In the genomic region with DNA sequence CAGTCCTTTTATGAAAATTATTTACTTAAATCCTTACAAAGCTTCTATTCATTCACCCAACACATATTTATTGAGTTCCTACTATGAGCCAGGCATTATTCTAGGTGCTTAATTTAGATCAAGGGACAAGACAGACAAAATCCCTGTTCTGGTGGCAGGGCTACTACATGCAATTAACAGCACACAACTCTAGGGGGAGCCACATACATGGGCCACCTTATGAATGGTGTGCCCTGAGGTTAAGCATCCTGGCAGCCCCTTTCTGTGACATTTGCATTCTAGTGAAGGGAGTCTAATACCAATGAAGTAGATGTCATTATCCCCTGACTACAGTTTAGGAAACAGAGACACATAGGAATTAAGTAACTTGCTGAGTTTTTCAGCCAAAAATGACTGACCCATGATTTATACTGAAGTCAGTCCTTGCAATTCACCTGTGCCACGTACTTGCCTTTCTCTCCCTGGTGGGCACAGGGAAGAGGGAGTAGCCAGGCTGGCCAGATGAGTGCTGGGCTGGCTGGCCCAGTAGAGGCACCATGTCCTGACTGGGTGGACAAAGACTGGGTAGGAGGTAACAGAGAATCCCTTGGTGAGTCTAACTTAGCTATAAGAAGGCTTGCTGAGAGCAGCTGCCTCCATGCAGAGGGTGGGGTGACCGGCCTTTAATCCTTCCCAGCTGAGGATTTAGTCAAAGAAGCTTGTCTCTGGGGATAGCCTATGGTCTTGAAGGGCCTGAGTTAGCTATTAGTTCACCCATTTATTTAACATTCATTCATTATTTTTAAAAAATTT, we compare ENCODE assay signal across 8 cellular contexts. TPM values are rescaled to one million over a fixed set of nuclear protein-coding genes. Genes with fewer than 3 reads are reported as not detected.
DNase-seq lines count a peak whose midpoint lies in the region; ATAC-seq and TF ChIP-seq lines count a peak whose summit lies in the region.

No MANE protein-coding gene starts in this region.

- H3K27me3 ChIP-seq in HCT116 (ENCODE audit: insufficient read depth, low read length) (no peaks in the 10 kb centered on the region), iPS DF 6.9 (ENCODE audit: control insufficient read depth, insufficient read depth, low read length) (no peaks in the 10 kb centered on the region)

- H3K9me2 ChIP-seq in HCT116 (ENCODE audit: insufficient read depth): no peaks in the 10 kb centered on the region

- no peak for TF ChIP-seq POLR2A in HCT116 (IDR thresholded peaks at IDR 0.05; ENCODE audit: borderline replicate concordance, extremely low read depth, insufficient read depth, insufficient read length)

- H3K4me2 ChIP-seq in HCT116 (ENCODE audit: low read length): peak overlapping the region; percentile 71

- peaks cover 14 to 33% of the 10 kb centered on the region in 2 experiments for H3K4me1 ChIP-seq in HCT116 (ENCODE audit: control insufficient read depth in 1 of 2, insufficient read depth in 2 of 2, low read length in 2 of 2)
- H3K4me1 ChIP-seq in iPS DF 6.9 (ENCODE audit: control insufficient read depth, insufficient read depth, low read length): 0 out of 2 replicates have a peak, but pooled peaks cover 2% of the 10 kb centered on the region

- RAD21 ChIA-PET in HCT116 (lab: Charles Lee; ENCODE audit: low non-redundant PET in 1 of 2, low total read pairs in 2 of 2, uncharacterized antibody in 2 of 2, unreplicated experiment in 2 of 2): no interaction called here

- POLR2A ChIA-PET in HCT116 (lab: Charles Lee): interaction anchor here (1.0 kb wide), 1 partner anchor 13 kb away, joined by 3 read pairs; no protein-coding TSS in a partner anchor

- no peaks in the 10 kb centered on the region for H3K36me3 ChIP-seq in HCT116 (ENCODE audit: control insufficient read depth in 1 of 2, insufficient read depth in 2 of 2, low read length in 2 of 2)
- no peaks in the 10 kb centered on the region for H3K36me3 ChIP-seq in iPS DF 6.9 (ENCODE audit: control insufficient read depth, insufficient read depth, low read length)

- CTCF ChIA-PET in HCT116 (lab: Charles Lee): interaction anchor here (0.8 to 2.3 kb wide), 9 partner anchors 7 to 334 kb away, joined by 3 to 13 read pairs (median 3); a partner anchor contains a TSS

- H4K20me1 ChIP-seq in HCT116 (ENCODE audit: insufficient read depth): no peaks in the 10 kb centered on the region

- no CpG with 5 or more reads among the region's 2 CpGs for WGBS in iPS DF 6.9 (ENCODE audit: insufficient coverage, insufficient read length)

- DNase-seq in CD1c-positive myeloid dendritic cell (ENCODE audit: extremely low spot score) (peak; percentile 31), HCT116 (ENCODE audit: low read depth, low spot score) (peak; percentile 32), iPS DF 6.9 (ENCODE audit: low read depth, low spot score) (peak; percentile 43), GOT3 (lab: John Stamatoyannopoulos, UW) (no peak)

- TF ChIP-seq RAD21 in HCT116 (IDR thresholded peaks at IDR 0.05; ENCODE audit: low read depth): peak; percentile 71

- peak; percentile 70 for ATAC-seq in HCT116
- peak; percentile 32; the same call in 1 of the 3 replicates for ATAC-seq in SK-N-SH treated with all-trans-retinoic acid at 6 μM for 48 hours
- no peak for ATAC-seq in HG03378 (IDR thresholded peaks at IDR 0.05; ENCODE audit: unreplicated experiment)
- no peak for ATAC-seq in HG03469 (IDR thresholded peaks at IDR 0.05; ENCODE audit: unreplicated experiment)
- ATAC-seq in GM18873 (IDR thresholded peaks at IDR 0.05; ENCODE audit: low FRiP score, unreplicated experiment): no peak

- H3K79me2 ChIP-seq in HCT116 (ENCODE audit: insufficient read depth, low read length): no peaks in the 10 kb centered on the region

- no peak overlapping the region for H3K4me3 ChIP-seq in HCT116 (replicated peaks in 1 of 2; ENCODE audit: low read depth in 1 of 2, low read length in 2 of 2)
- H3K4me3 ChIP-seq in iPS DF 6.9 (ENCODE audit: low read length): no peak overlapping the region

- BruUV-seq in HCT116 (replicated peaks; lab: Mats Ljungman, UMichigan): no TSS peak

- no peak overlapping the region for H2AFZ ChIP-seq in HCT116 (ENCODE audit: low read depth, low read length, poor library complexity, severe bottlenecking)

- H3K9me3 ChIP-seq in HCT116 (ENCODE audit: control insufficient read depth in 1 of 2, insufficient read depth in 1 of 2, low read depth in 1 of 2, low read length in 2 of 2) (no peaks in the 10 kb centered on the region), iPS DF 6.9 (ENCODE audit: control insufficient read depth, insufficient read depth, low read length) (no peaks in the 10 kb centered on the region)

- no peak overlapping the region for H3K27ac ChIP-seq in HCT116 (ENCODE audit: low read depth, low read length)
- H3K27ac ChIP-seq in iPS DF 6.9 (ENCODE audit: low read length): no peak overlapping the region

- H3K9ac ChIP-seq in HCT116 (ENCODE audit: low read length): 0 out of 2 replicates have a peak overlapping the region, but pooled peaks have one; percentile 29

- TF ChIP-seq CTCF in HCT116 (IDR thresholded peaks at IDR 0.05 in 2 of 3, conservative IDR thresholded peaks at IDR 0.05 in 1 of 3; ENCODE audit: borderline replicate concordance in 1 of 3, insufficient read depth in 1 of 3, low read depth in 2 of 3, low read length in 2 of 3): peak; percentile 52 to 89 (median 86); a peak in 5 of 6 replicates

- intact Hi-C loops in HCT116 (cut with micrococcal nuclease): no loop called here

TF ChIP-seq in HCT116, 20 proteins besides CTCF, POLR2A, EP300 and RAD21:
- TF ChIP-seq EZH2phosphoT487 (IDR thresholded peaks at IDR 0.05; ENCODE audit: borderline replicate concordance) (no peak), FOSL1 (IDR thresholded peaks at IDR 0.05; ENCODE audit: low read depth) (no peak), POLR2AphosphoS5 (IDR thresholded peaks at IDR 0.05; ENCODE audit: low read depth, low read length) (no peak), SRF (IDR thresholded peaks at IDR 0.05; ENCODE audit: low read depth) (no peak), TCF7L2 (IDR thresholded peaks at IDR 0.05; ENCODE audit: borderline replicate concordance, extremely low read depth, insufficient read depth, insufficient read length) (no peak), EGR1 (IDR thresholded peaks at IDR 0.05; ENCODE audit: low read depth) (no peak), CBX3 (IDR thresholded peaks at IDR 0.05; ENCODE audit: low read depth) (no peak; the same call in 1 of the 2 replicates)
TF ChIP-seq in HCT116: peak in this region for 0.

TF ChIP-seq in SK-N-SH treated with all-trans-retinoic acid at 6 μM for 48 hours, 23 proteins besides CTCF, POLR2A, EP300 and RAD21:
- TF ChIP-seq ZNF565 (CRISPR knock-in tag; conservative IDR thresholded peaks at IDR 0.05; ENCODE audit: low read depth) (no peak), BACH2 (CRISPR knock-in tag; IDR thresholded peaks at IDR 0.05; ENCODE audit: borderline replicate concordance) (no peak), CSDC2 (CRISPR knock-in tag; IDR thresholded peaks at IDR 0.05) (no peak), ISL1 (CRISPR knock-in tag; IDR thresholded peaks at IDR 0.05) (no peak)

RNA-seq across cellular contexts. Expression of a gene that starts 52.0 kb away (rescaled TPM):
- total RNA-seq in HCT116 (2021; ENCODE audit: unreplicated experiment): 0.32 TPM
- polyA plus RNA-seq in HCT116 (2012): 0.02 and 0.26 TPM in 2 replicates

RNA-seq across cellular contexts. Expression of a gene that starts 55.3 kb away (rescaled TPM):
- 51.5 TPM for total RNA-seq in HCT116 (2021; ENCODE audit: unreplicated experiment)
- 58.5 and 60.4 TPM in 2 replicates for polyA plus RNA-seq in HCT116 (2012)

Comparison
In these comparisons a context has a peak if more than half of its experiments do, and no peak if none do; other contexts are left out.
1. ATAC-seq: peak in HCT116 (single experiment) and SK-N-SH treated with all-trans-retinoic acid at 6 μM for 48 hours (single experiment); none in HG03378 (single experiment), HG03469 (single experiment) and GM18873 (single experiment).